ENCODE assay signal across 21 cellular contexts in genomic region chr16:83599789-83600462, GRCh38.
"Had no signal": no experiment of that assay in that cellular context is flagged by ENCODE, and none has a peak within 500 bp of the region (broad histone marks: within the 10 kb centered on the region; RNA-seq: fewer than 3 reads in every experiment).

No MANE protein-coding gene starts in this region.

- H3K27ac ChIP-seq: adrenal gland, cardiac muscle cell, dorsolateral prefrontal cortex, uterus, VCaP had no signal

- H3K4me3 ChIP-seq: adrenal gland, cardiac muscle cell, dorsolateral prefrontal cortex, mucosa of descending colon, uterus had no signal

- H3K4me1 ChIP-seq: adrenal gland, uterus had no signal

- H3K27ac Mint-ChIP-seq: activated CD4-positive, alpha-beta memory T cell treated with anti-CD3 and anti-CD28 coated beads, Interleukin-2, amount 10 ng/mL, durations not matched to agents 7 days and 5 days; activated naive CD4-positive, alpha-beta T cell treated with anti-CD3 and anti-CD28 coated beads, Interleukin-2, amount 50 U/mL, for 24 hours; memory B cell; naive thymus-derived CD8-positive, alpha-beta T cell; stimulated activated naive CD8-positive, alpha-beta T cell treated with anti-CD3 and anti-CD28 coated beads, Interleukin-15, amount 100 ng/mL, for 72 hours had no signal

- H3K27me3 Mint-ChIP-seq: activated CD4-positive, alpha-beta memory T cell treated with anti-CD3 and anti-CD28 coated beads, Interleukin-2, amount 10 ng/mL, durations not matched to agents 7 days and 5 days; activated naive CD4-positive, alpha-beta T cell treated with anti-CD3 and anti-CD28 coated beads, Interleukin-2, amount 50 U/mL, for 24 hours; stimulated activated naive CD8-positive, alpha-beta T cell treated with anti-CD3 and anti-CD28 coated beads, Interleukin-15, amount 100 ng/mL, for 72 hours had no signal

- H3K9me3 ChIP-seq: adrenal gland, mucosa of descending colon, uterus had no signal

- H3K27me3 ChIP-seq: adrenal gland, cardiac muscle cell, dorsolateral prefrontal cortex, uterus had no signal

- FAIRE-seq: islet of Langerhans had no signal

- DNase-seq: activated CD4-positive, alpha-beta memory T cell treated with anti-CD3 and anti-CD28 coated beads, Interleukin-2, amount 10 ng/mL, durations not matched to agents 7 days and 5 days; activated CD4-positive, alpha-beta T cell treated with anti-CD3 and anti-CD28 coated beads for 1 hour; activated effector memory CD4-positive, alpha-beta T cell treated with Interleukin-2 at 50 U/mL for 16 hours; activated T-cell treated with anti-CD3 and anti-CD28 coated beads, Interleukin-2, amount 50 U/mL, for 4 hours; adrenal gland; dorsolateral prefrontal cortex; erythroblast; mucosa of descending colon; naive thymus-derived CD8-positive, alpha-beta T cell; posterior cingulate gyrus; right cardiac atrium; stimulated activated naive CD8-positive, alpha-beta T cell treated with anti-CD3 and anti-CD28 coated beads, Interleukin-15, amount 100 ng/mL, for 72 hours; T-helper 1 cell; T1000; uterus had no signal

- H3K36me3 Mint-ChIP-seq: activated naive CD4-positive, alpha-beta T cell treated with anti-CD3 and anti-CD28 coated beads, Interleukin-2, amount 50 U/mL, for 24 hours; memory B cell; naive thymus-derived CD8-positive, alpha-beta T cell had no signal

- H3K36me3 ChIP-seq: adrenal gland, cardiac muscle cell, uterus had no signal

- H3K4me3 Mint-ChIP-seq: activated CD4-positive, alpha-beta memory T cell treated with anti-CD3 and anti-CD28 coated beads, Interleukin-2, amount 10 ng/mL, durations not matched to agents 7 days and 5 days; activated naive CD4-positive, alpha-beta T cell treated with anti-CD3 and anti-CD28 coated beads, Interleukin-2, amount 50 U/mL, for 24 hours; activated T-cell treated with anti-CD3 and anti-CD28 coated beads, Interleukin-2, amount 50 U/mL, for 4 hours; memory B cell; naive thymus-derived CD8-positive, alpha-beta T cell; stimulated activated naive CD8-positive, alpha-beta T cell treated with anti-CD3 and anti-CD28 coated beads, Interleukin-15, amount 100 ng/mL, for 72 hours had no signal

- H3K9me3 Mint-ChIP-seq: activated CD4-positive, alpha-beta memory T cell treated with anti-CD3 and anti-CD28 coated beads, Interleukin-2, amount 10 ng/mL, durations not matched to agents 7 days and 5 days; activated naive CD4-positive, alpha-beta T cell treated with anti-CD3 and anti-CD28 coated beads, Interleukin-2, amount 50 U/mL, for 24 hours; activated T-cell treated with anti-CD3 and anti-CD28 coated beads, Interleukin-2, amount 50 U/mL, for 4 hours; memory B cell; stimulated activated naive CD8-positive, alpha-beta T cell treated with anti-CD3 and anti-CD28 coated beads, Interleukin-15, amount 100 ng/mL, for 72 hours had no signal

- ATAC-seq: activated T-cell treated with anti-CD3 and anti-CD28 coated beads, Interleukin-2, amount 50 U/mL, for 4 hours; left lobe of liver; mucosa of descending colon; naive thymus-derived CD8-positive, alpha-beta T cell; right cardiac atrium; stimulated activated naive CD8-positive, alpha-beta T cell treated with anti-CD3 and anti-CD28 coated beads, Interleukin-15, amount 100 ng/mL, for 72 hours had no signal

- H3K4me1 Mint-ChIP-seq: activated CD4-positive, alpha-beta memory T cell treated with anti-CD3 and anti-CD28 coated beads, Interleukin-2, amount 10 ng/mL, durations not matched to agents 7 days and 5 days; activated naive CD4-positive, alpha-beta T cell treated with anti-CD3 and anti-CD28 coated beads, Interleukin-2, amount 50 U/mL, for 24 hours; memory B cell; naive thymus-derived CD8-positive, alpha-beta T cell; stimulated activated naive CD8-positive, alpha-beta T cell treated with anti-CD3 and anti-CD28 coated beads, Interleukin-15, amount 100 ng/mL, for 72 hours had no signal
